ENCODE assay signal across 8 cellular contexts in the genomic region with DNA sequence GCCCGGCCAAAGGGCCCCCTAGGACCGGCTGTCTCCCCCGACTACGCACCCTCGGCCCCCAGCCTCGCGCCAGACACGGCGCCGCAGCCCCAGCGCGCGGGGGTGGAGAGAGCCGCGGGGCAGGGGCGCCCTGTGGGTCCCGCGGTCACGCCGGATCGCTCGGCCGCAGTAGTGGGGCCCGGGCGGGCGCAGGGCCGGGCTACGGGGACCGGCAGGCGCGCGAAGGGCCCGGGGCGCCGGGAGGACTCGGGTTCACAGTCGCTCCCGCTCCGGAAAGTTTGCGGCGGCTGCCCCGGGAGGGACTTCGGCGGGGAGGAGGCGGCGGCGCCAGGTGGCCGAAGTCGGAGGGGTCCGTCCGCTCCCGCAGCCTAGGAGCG. TPM values are rescaled to one million over a fixed set of nuclear protein-coding genes. Genes with fewer than 3 reads are reported as not detected.
DNase-seq lines count a peak whose midpoint lies in the region; ATAC-seq and TF ChIP-seq lines count a peak whose summit lies in the region.

No MANE protein-coding gene starts in this region.

- WGBS in right lobe of liver (ENCODE audit: insufficient coverage, low coverage, low lambda C conversion rate, missing lambda C conversion rate): 3% methylated on average over 13 of the region's 53 CpGs

- CTCF ChIA-PET in HEK293T (lab: Yijun Ruan, JAX): no interaction called here

- TF ChIP-seq CTCF in cardiac fibroblast (IDR thresholded peaks at IDR 0.05; ENCODE audit: low read depth, low read length) (no peak), right lobe of liver (IDR thresholded peaks at IDR 0.05) (no peak), thoracic aorta (IDR thresholded peaks at IDR 0.05) (no peak)

- peak; percentile 2 to 28 (median 13) for ATAC-seq in right lobe of liver
- ATAC-seq in thoracic aorta (ENCODE audit: insufficient number of reproducible peaks, low FRiP score, low read depth): peak; percentile 14
- ATAC-seq in GM21576 (IDR thresholded peaks at IDR 0.05; ENCODE audit: unreplicated experiment): no peak

- DNase-seq in 8988T: peak; percentile 58
- DNase-seq in HEK293T (ENCODE audit: extremely low spot score): peak; percentile 16
- DNase-seq in cardiac fibroblast (ENCODE audit: low read depth in 2 of 2): no peak
- DNase-seq in right lobe of liver: peak in 1 of 3 donors; percentile 61
- no peak for DNase-seq in thoracic aorta (ENCODE audit: low spot score)
- no peak for DNase-seq in SHP77 treated with DMSO at 0.1 percent for 48 hours (lab: John Stamatoyannopoulos, UW)
- no peak for DNase-seq in COR-L47 (lab: John Stamatoyannopoulos, UW)

- H3K9me3 ChIP-seq in right lobe of liver: no peaks in the 10 kb centered on the region
- H3K9me3 ChIP-seq in thoracic aorta: no peaks in the 10 kb centered on the region

- H3K4me1 ChIP-seq in right lobe of liver (peaks cover 0 to 14% (median 0%) of the 10 kb centered on the region in 4 donors), thoracic aorta (ENCODE audit: control insufficient read depth in 1 of 2, low read depth in 2 of 2) (peaks cover 3 to 15% of the 10 kb centered on the region in 2 donors)

- H3K36me3 ChIP-seq in right lobe of liver: no peaks in the 10 kb centered on the region
- no peaks in the 10 kb centered on the region for H3K36me3 ChIP-seq in thoracic aorta

- H3K27me3 ChIP-seq in right lobe of liver (no peaks in the 10 kb centered on the region), thoracic aorta (replicated peaks; ENCODE audit: insufficient read depth) (no peaks in the 10 kb centered on the region)

- TF ChIP-seq POLR2A in right lobe of liver (IDR thresholded peaks at IDR 0.05): no peak

- H3K4me3 ChIP-seq in cardiac fibroblast (replicated peaks in 1 of 2; ENCODE audit: low read depth in 2 of 2, low read length in 2 of 2): peak overlapping the region; percentile 51 to 56
- H3K4me3 ChIP-seq in right lobe of liver: peak overlapping the region; percentile 64 to 70 (median 66)
- H3K4me3 ChIP-seq in thoracic aorta: peak overlapping the region; percentile 96

- H3K27ac ChIP-seq in right lobe of liver (peak overlapping the region; percentile 39 to 68 (median 59)), thoracic aorta (peak overlapping the region; percentile 73 to 81)

- intact Hi-C loops in right lobe of liver (cut with DNase I): no loop called here

- POLR2A ChIA-PET in HEK293T (lab: Yijun Ruan, JAX): no interaction called here

TF ChIP-seq in HEK293T, 16 proteins besides CTCF, POLR2A, EP300 and RAD21:
- TF ChIP-seq SP1 (IDR thresholded peaks at IDR 0.05) (no peak), BHLHE40 (IDR thresholded peaks at IDR 0.05; ENCODE audit: borderline replicate concordance) (no peak), ARNT (IDR thresholded peaks at IDR 0.05) (no peak), ZNF384 (IDR thresholded peaks at IDR 0.05) (no peak), TARDBP (IDR thresholded peaks at IDR 0.05) (no peak), SUZ12 (IDR thresholded peaks at IDR 0.05) (no peak), L3MBTL2 (conservative IDR thresholded peaks at IDR 0.05) (no peak), FOXA1 (IDR thresholded peaks at IDR 0.05) (no peak), ELF4 (IDR thresholded peaks at IDR 0.05) (no peak), FOXK2 (IDR thresholded peaks at IDR 0.05) (no peak), NFRKB (IDR thresholded peaks at IDR 0.05) (no peak)
- TF ChIP-seq, protein P1, sequence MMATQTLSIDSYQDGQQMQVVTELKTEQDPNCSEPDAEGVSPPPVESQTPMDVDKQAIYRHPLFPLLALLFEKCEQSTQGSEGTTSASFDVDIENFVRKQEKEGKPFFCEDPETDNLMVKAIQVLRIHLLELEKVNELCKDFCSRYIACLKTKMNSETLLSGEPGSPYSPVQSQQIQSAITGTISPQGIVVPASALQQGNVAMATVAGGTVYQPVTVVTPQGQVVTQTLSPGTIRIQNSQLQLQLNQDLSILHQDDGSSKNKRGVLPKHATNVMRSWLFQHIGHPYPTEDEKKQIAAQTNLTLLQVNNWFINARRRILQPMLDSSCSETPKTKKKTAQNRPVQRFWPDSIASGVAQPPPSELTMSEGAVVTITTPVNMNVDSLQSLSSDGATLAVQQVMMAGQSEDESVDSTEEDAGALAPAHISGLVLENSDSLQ (IDR thresholded peaks at IDR 0.05): no peak

RNA-seq across cellular contexts. Expression of a gene that starts 7.1 kb away (rescaled TPM):
- total RNA-seq in right lobe of liver (1 to 10 TPM in 5 of 6 experiments, under 1 TPM in 1; 0.90 to 2.6 (median 1.5) TPM), thoracic aorta (1 to 10 TPM; 3.2 to 4.2 TPM)

RNA-seq across cellular contexts. Expression of a gene that starts 32.6 kb away (rescaled TPM):
- total RNA-seq in right lobe of liver (1 to 10 TPM in 5 of 6 experiments, under 1 TPM in 1; 0.79 to 2.7 (median 1.5) TPM), thoracic aorta (1 to 10 TPM; 1.1 to 5.2 TPM)

Comparison
In these comparisons a context has a peak if more than half of its experiments do, and no peak if none do; other contexts are left out.
1. DNase-seq: peak in 8988T (single experiment) and HEK293T (single experiment); none in cardiac fibroblast (0 of 2), thoracic aorta (single experiment), SHP77 treated with DMSO at 0.1 percent for 48 hours (single experiment) and COR-L47 (single experiment).
2. Peak in every context shown above with its lines, with median percentiles within 50 percentile points of each other: H3K4me3 ChIP-seq.